Comparison of ENCODE assay signal across 19 cellular contexts in the genomic region with DNA sequence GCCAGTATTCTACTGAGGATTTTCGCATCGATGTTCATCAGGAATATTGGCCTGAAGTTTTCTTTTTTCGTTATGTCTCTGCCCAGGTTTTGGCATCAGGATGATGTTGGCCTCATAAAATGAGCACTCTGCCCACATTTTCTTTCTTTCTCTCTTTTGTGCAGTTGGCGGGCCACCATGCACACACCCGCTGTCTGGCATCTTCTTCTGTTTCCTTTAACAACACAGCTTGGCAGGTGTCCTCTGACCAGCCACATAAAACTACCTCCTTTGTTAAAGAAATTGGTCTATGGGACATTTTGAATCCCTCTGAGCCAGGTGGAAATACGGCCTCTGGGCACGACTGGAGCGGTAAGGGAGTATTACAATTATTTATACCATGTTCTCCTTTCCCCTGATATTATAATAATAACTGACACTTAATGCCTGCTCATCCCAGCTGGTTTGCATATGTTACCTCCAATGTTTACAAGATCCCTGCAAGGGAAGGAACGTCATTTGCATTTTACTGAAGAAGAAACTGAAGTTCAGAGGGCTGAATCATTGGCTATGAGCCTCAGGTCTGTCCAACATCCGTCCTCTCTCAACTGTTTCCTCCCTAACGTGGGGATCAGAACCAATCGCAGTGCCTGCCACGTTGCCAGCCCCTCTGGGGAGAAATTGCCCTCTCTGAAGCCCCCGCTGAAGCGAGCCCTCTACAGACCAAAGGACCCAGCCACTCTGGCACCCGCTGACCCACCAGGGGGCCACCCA.
DNase-seq lines count a peak whose midpoint lies in the region; ATAC-seq and TF ChIP-seq lines count a peak whose summit lies in the region.
"Had no signal": no experiment of that assay in that cellular context is flagged by ENCODE, and none has a peak within 500 bp of the region (broad histone marks: within the 10 kb centered on the region; RNA-seq: fewer than 3 reads in every experiment).

No MANE protein-coding gene starts in this region.

- peak overlapping the region in 1 of 3 donors; percentile 6 for H3K4me3 ChIP-seq in breast epithelium
- H3K4me3 ChIP-seq in RWPE2 (ENCODE audit: severe bottlenecking) = no peak overlapping the region
- H3K4me3 ChIP-seq in osteoblast (ENCODE audit: insufficient read depth, low read length) = no peak overlapping the region
- H3K4me3 ChIP-seq: BLaER1 treated with 17β-estradiol and CSF1 and Interleukin-3, amounts not matched to agents 10 nM and 100 nM; GM12878; GM23248; PC-9; SJSA1 had no signal

- peaks cover 51% of the 10 kb centered on the region for H3K27me3 Mint-ChIP-seq in MCF 10A (ENCODE audit: insufficient read depth, unreplicated experiment)

- POLR2A ChIA-PET in MCF 10A (lab: Yijun Ruan, JAX) = no interaction called here

- no peaks in the 10 kb centered on the region for H3K36me3 Mint-ChIP-seq in MCF 10A (ENCODE audit: insufficient read depth, unreplicated experiment)

- TF ChIP-seq POLR2A in breast epithelium (IDR thresholded peaks at IDR 0.05) = no peak

- H3K79me2 ChIP-seq in osteoblast (ENCODE audit: insufficient read depth, low read length) = no peaks in the 10 kb centered on the region

- H3K27ac Mint-ChIP-seq in MCF 10A (ENCODE audit: low read depth, unreplicated experiment) = no peak overlapping the region
- H3K27ac Mint-ChIP-seq: CD8-positive, alpha-beta memory T cell had no signal

- no TSS peak for BruUV-seq in MCF 10A (replicated peaks; lab: Mats Ljungman, UMichigan)

- CTCF ChIA-PET in MCF 10A (lab: Yijun Ruan, JAX) = interaction anchor here (1.4 kb wide), 1 partner anchor 74 kb away, joined by 5 read pairs; no protein-coding TSS in a partner anchor

- H3K9me3 ChIP-seq in breast epithelium (peaks cover 12 to 35% of the 10 kb centered on the region in 2 donors), RWPE2 (ENCODE audit: severe bottlenecking) (no peaks in the 10 kb centered on the region), osteoblast (ENCODE audit: low read depth, low read length) (peaks cover 5% of the 10 kb centered on the region)

- no peaks in the 10 kb centered on the region for H3K4me1 ChIP-seq in breast epithelium
- H3K4me1 ChIP-seq in RWPE2 (ENCODE audit: insufficient read depth, poor library complexity, severe bottlenecking) = no peaks in the 10 kb centered on the region
- H3K4me1 ChIP-seq in osteoblast (ENCODE audit: insufficient read depth, low read length) = no peaks in the 10 kb centered on the region
- H3K4me1 ChIP-seq: BLaER1 treated with 17β-estradiol and CSF1 and Interleukin-3, amounts not matched to agents 10 nM and 100 nM; SJSA1 had no signal

- H3K9me3 Mint-ChIP-seq in MCF 10A (ENCODE audit: unreplicated experiment) = peaks cover 7% of the 10 kb centered on the region

- no peak overlapping the region for H3K4me3 Mint-ChIP-seq in MCF 10A (ENCODE audit: unreplicated experiment)

- H3K4me1 Mint-ChIP-seq in MCF 10A (ENCODE audit: insufficient read depth, unreplicated experiment) = no peaks in the 10 kb centered on the region
- H3K4me1 Mint-ChIP-seq: CD8-positive, alpha-beta memory T cell had no signal

- H3K36me3 ChIP-seq in breast epithelium (no peaks in the 10 kb centered on the region), RWPE2 (ENCODE audit: low read depth) (no peaks in the 10 kb centered on the region), osteoblast (ENCODE audit: insufficient read depth, low read length) (no peaks in the 10 kb centered on the region)
- H3K36me3 ChIP-seq: BLaER1 treated with 17β-estradiol and CSF1 and Interleukin-3, amounts not matched to agents 10 nM and 100 nM; SJSA1 had no signal

- peak overlapping the region; percentile 25 to 52 for H3K27ac ChIP-seq in breast epithelium
- H3K27ac ChIP-seq in RWPE2 (ENCODE audit: poor library complexity, severe bottlenecking) = no peak overlapping the region
- no peak overlapping the region for H3K27ac ChIP-seq in osteoblast (ENCODE audit: low read depth, low read length)
- H3K27ac ChIP-seq: BLaER1 treated with 17β-estradiol and CSF1 and Interleukin-3, amounts not matched to agents 10 nM and 100 nM; GM23248; HL-60; PC-9; SJSA1 had no signal

- no peaks in the 10 kb centered on the region for H4K20me1 ChIP-seq in osteoblast (ENCODE audit: insufficient read depth, low read length)
- H4K20me1 ChIP-seq: BLaER1 treated with 17β-estradiol and CSF1 and Interleukin-3, amounts not matched to agents 10 nM and 100 nM had no signal

- DNase-seq in breast epithelium (ENCODE audit: low spot score in 2 of 2) (peak in 1 of 2 donors; percentile 67), MCF 10A (ENCODE audit: unreplicated experiment) (no peak), RWPE2 (ENCODE audit: low spot score) (no peak), globus pallidus (ENCODE audit: low spot score) (peak; percentile 37), superior temporal gyrus (ENCODE audit: extremely low spot score) (peak; percentile 10), HCEC 1CT (no peak), osteoblast (ENCODE audit: insufficient read length, low spot score, missing footprints) (no peak)
- DNase-seq: CD8-positive, alpha-beta memory T cell; DMS79; GDM1; GM23248; NCI-H1694 treated with DMSO at 0.1 percent for 48 hours; NCI-H774; PC-9 had no signal

- H3K4me2 ChIP-seq in osteoblast (ENCODE audit: insufficient read depth, low read length) = no peak overlapping the region
- H3K4me2 ChIP-seq: BLaER1 treated with 17β-estradiol and CSF1 and Interleukin-3, amounts not matched to agents 10 nM and 100 nM; PC-9 had no signal

- TF ChIP-seq CTCF in breast epithelium (IDR thresholded peaks at IDR 0.05) (no peak), MCF 10A (IDR thresholded peaks at IDR 0.05; ENCODE audit: unreplicated experiment) (no peak), RWPE2 (IDR thresholded peaks at IDR 0.05; ENCODE audit: poor library complexity, severe bottlenecking) (no peak), osteoblast (IDR thresholded peaks at IDR 0.05; ENCODE audit: extremely low read depth, low read depth, low read length) (no peak)

- H3K27me3 ChIP-seq in breast epithelium (peaks cover 0 to 8% of the 10 kb centered on the region in 2 donors), RWPE2 (ENCODE audit: insufficient read depth, poor library complexity, severe bottlenecking) (peaks cover 5% of the 10 kb centered on the region), osteoblast (ENCODE audit: insufficient read depth, low read length) (no peaks in the 10 kb centered on the region)
- H3K27me3 ChIP-seq: BLaER1 treated with 17β-estradiol and CSF1 and Interleukin-3, amounts not matched to agents 10 nM and 100 nM had no signal

- ATAC-seq in RWPE2 (ENCODE audit: low read depth) (0 out of 3 replicates have a peak, but pooled peaks have one; percentile 25), GM18502 (IDR thresholded peaks at IDR 0.05; ENCODE audit: poor library complexity, unreplicated experiment) (no peak)
- ATAC-seq: GM12878 had no signal

- intact Hi-C loops in breast epithelium (cut with DNase I; ENCODE audit: low total_unique reads) = no loop called here
- intact Hi-C loops in MCF 10A (cut with micrococcal nuclease) = no loop called here

- no peak overlapping the region for H2AFZ ChIP-seq in osteoblast (ENCODE audit: low read length)
- H2AFZ ChIP-seq: GM23248, PC-9 had no signal

Comparison
In these comparisons a context has a peak if more than half of its experiments do, and no peak if none do; other contexts are left out.
1. DNase-seq: peak in globus pallidus (single experiment) and superior temporal gyrus (single experiment); none in MCF 10A (single experiment), RWPE2 (single experiment), HCEC 1CT (single experiment) and osteoblast (single experiment).
2. H3K27ac ChIP-seq: peak in breast epithelium (2 of 2); none in RWPE2 (single experiment) and osteoblast (single experiment).